21 cellular contexts compared by ENCODE assay signal in the genomic region with DNA sequence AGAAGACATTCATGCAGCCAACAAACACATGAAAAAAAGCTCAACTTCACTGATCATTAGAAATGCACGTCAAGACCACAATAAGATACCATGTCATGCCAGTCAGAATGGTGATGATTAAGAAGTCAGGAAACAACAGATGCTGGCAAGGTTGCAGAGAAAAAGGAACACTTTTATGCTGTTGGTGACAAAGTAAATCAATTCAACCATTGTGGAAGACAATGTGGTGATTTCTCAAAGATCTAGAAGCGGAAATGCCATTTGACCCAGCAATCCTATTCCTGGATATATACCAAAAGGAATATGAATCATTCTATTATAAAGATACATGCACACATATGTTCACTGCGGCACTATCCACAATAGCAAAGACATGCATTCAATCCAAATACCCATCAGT.
DNase-seq lines count a peak whose midpoint lies in the region; ATAC-seq and TF ChIP-seq lines count a peak whose summit lies in the region.
"Had no signal": no experiment of that assay in that cellular context is flagged by ENCODE, and none has a peak within 500 bp of the region (broad histone marks: within the 10 kb centered on the region; RNA-seq: fewer than 3 reads in every experiment).

No MANE protein-coding gene starts in this region.

- H3K27ac ChIP-seq in mammary epithelial cell (ENCODE audit: insufficient read depth, low read depth, low read length) (no peak overlapping the region), foreskin keratinocyte (no peak overlapping the region), gastroesophageal sphincter (no peak overlapping the region)
- H3K27ac ChIP-seq: 22Rv1, BLaER1, C4-2B, GM23248 had no signal

- intact Hi-C loops in MCF 10A (cut with micrococcal nuclease) (loop anchor here (10.0 kb wide), 1 partner anchor 608 kb away; no protein-coding TSS in a partner anchor), mammary epithelial cell (cut with micrococcal nuclease) (no loop called here)

- no peak for TF ChIP-seq EP300 in gastroesophageal sphincter (IDR thresholded peaks at IDR 0.05)

- H3K27me3 Mint-ChIP-seq in MCF 10A (ENCODE audit: insufficient read depth, unreplicated experiment) = peaks cover 26% of the 10 kb centered on the region
- H3K27me3 Mint-ChIP-seq: B cell had no signal

- TF ChIP-seq CTCF in MCF 10A (IDR thresholded peaks at IDR 0.05; ENCODE audit: unreplicated experiment) = no peak
- no peak for TF ChIP-seq CTCF in mammary epithelial cell (conservative IDR thresholded peaks at IDR 0.05 in 1 of 2, IDR thresholded peaks at IDR 0.05 in 1 of 2; ENCODE audit: extremely low read depth in 1 of 2, insufficient read depth in 1 of 2, low read depth in 1 of 2, low read length in 2 of 2)
- TF ChIP-seq CTCF in foreskin keratinocyte (conservative IDR thresholded peaks at IDR 0.05) = no peak
- no peak for TF ChIP-seq CTCF in gastroesophageal sphincter (IDR thresholded peaks at IDR 0.05)

- ATAC-seq in foreskin keratinocyte = peak; percentile 43
- no peak for ATAC-seq in gastroesophageal sphincter
- no peak for ATAC-seq in HG03457 (IDR thresholded peaks at IDR 0.05; ENCODE audit: unreplicated experiment)
- ATAC-seq: CD8-positive, alpha-beta T cell; GM12878 had no signal

- no peak overlapping the region for H3K4me2 ChIP-seq in mammary epithelial cell (ENCODE audit: insufficient read depth, low read depth, low read length)
- H3K4me2 ChIP-seq: BLaER1 had no signal

- no peak for TF ChIP-seq POLR2A in gastroesophageal sphincter (IDR thresholded peaks at IDR 0.05)

- no peak overlapping the region for H2AFZ ChIP-seq in mammary epithelial cell (ENCODE audit: low read depth, low read length)
- H2AFZ ChIP-seq: GM23248 had no signal

- no peaks in the 10 kb centered on the region for H3K9me3 Mint-ChIP-seq in MCF 10A (ENCODE audit: unreplicated experiment)

- no peak overlapping the region for H3K4me3 ChIP-seq in mammary epithelial cell (replicated peaks in 1 of 3; ENCODE audit: insufficient read depth in 1 of 3, low read depth in 2 of 3, low read length in 3 of 3)
- no peak overlapping the region for H3K4me3 ChIP-seq in gastroesophageal sphincter
- H3K4me3 ChIP-seq: BLaER1, GM12878, GM23248 had no signal

- H3K4me1 Mint-ChIP-seq in MCF 10A (ENCODE audit: insufficient read depth, unreplicated experiment) = no peaks in the 10 kb centered on the region
- H3K4me1 Mint-ChIP-seq: B cell; CD4-positive, CD25-positive, alpha-beta regulatory T cell had no signal

- dilution Hi-C loops in mammary epithelial cell (cut with HindIII; ENCODE audit: low sequenced_read_pairs) = no loop called here

- H3K27me3 ChIP-seq in mammary epithelial cell (ENCODE audit: insufficient read depth, low read length) = peaks cover 2% of the 10 kb centered on the region
- no peaks in the 10 kb centered on the region for H3K27me3 ChIP-seq in foreskin keratinocyte
- H3K27me3 ChIP-seq in gastroesophageal sphincter = peaks cover 9% of the 10 kb centered on the region
- H3K27me3 ChIP-seq: BLaER1 had no signal

- H4K20me1 ChIP-seq in mammary epithelial cell (ENCODE audit: insufficient read depth, low read length) = no peaks in the 10 kb centered on the region
- H4K20me1 ChIP-seq: BLaER1 had no signal

- WGBS in mammary epithelial cell (ENCODE audit: low coverage, missing lambda C conversion rate) = 90% methylated on average over 3 of the region's 3 CpGs
- WGBS in gastroesophageal sphincter (ENCODE audit: low coverage in 1 of 2), 2 donors = 86 to 91% methylated on average over 3 of the region's 3 CpGs

- in situ Hi-C loops in mammary epithelial cell (cut with MboI; ENCODE audit: low sequenced_read_pairs in 2 of 2) = no loop called here

- POLR2A ChIA-PET in MCF 10A (lab: Yijun Ruan, JAX) = no interaction called here

- H3K4me1 ChIP-seq in mammary epithelial cell (ENCODE audit: insufficient read depth, low read length) (no peaks in the 10 kb centered on the region), foreskin keratinocyte (no peaks in the 10 kb centered on the region), gastroesophageal sphincter (no peaks in the 10 kb centered on the region)
- H3K4me1 ChIP-seq: BLaER1, Caco-2 had no signal

- no peak overlapping the region for H3K27ac Mint-ChIP-seq in MCF 10A (ENCODE audit: low read depth, unreplicated experiment)
- H3K27ac Mint-ChIP-seq: B cell; CD8-positive, alpha-beta T cell had no signal

- H3K9ac ChIP-seq in mammary epithelial cell (ENCODE audit: insufficient read depth, low read length) = no peak overlapping the region
- H3K9ac ChIP-seq: BLaER1, GM23248 had no signal

- H3K4me3 Mint-ChIP-seq in MCF 10A (ENCODE audit: unreplicated experiment) = no peak overlapping the region
- H3K4me3 Mint-ChIP-seq: B cell; CD4-positive, CD25-positive, alpha-beta regulatory T cell; CD8-positive, alpha-beta T cell had no signal

- H3K36me3 ChIP-seq in mammary epithelial cell (ENCODE audit: insufficient read depth, low read length) (no peaks in the 10 kb centered on the region), gastroesophageal sphincter (no peaks in the 10 kb centered on the region)
- H3K36me3 ChIP-seq: BLaER1 had no signal

- BruUV-seq in MCF 10A (replicated peaks; lab: Mats Ljungman, UMichigan) = no TSS peak
- no TSS peak for BruUV-seq in mammary epithelial cell (replicated peaks; lab: Mats Ljungman, UMichigan)

- H3K79me2 ChIP-seq in mammary epithelial cell (ENCODE audit: insufficient read depth, low read length) = no peaks in the 10 kb centered on the region

- H3K9me3 ChIP-seq in mammary epithelial cell (replicated peaks; ENCODE audit: insufficient read depth, low read length) (no peaks in the 10 kb centered on the region), gastroesophageal sphincter (no peaks in the 10 kb centered on the region)
- H3K9me3 ChIP-seq: BLaER1, Caco-2 had no signal

- CTCF ChIA-PET in MCF 10A (lab: Yijun Ruan, JAX) (no interaction called here), mammary epithelial cell (lab: Charles Lee; ENCODE audit: low non-redundant PET) (no interaction called here)

- H3K36me3 Mint-ChIP-seq in MCF 10A (ENCODE audit: insufficient read depth, unreplicated experiment) = no peaks in the 10 kb centered on the region
- H3K36me3 Mint-ChIP-seq: CD4-positive, CD25-positive, alpha-beta regulatory T cell; CD8-positive, alpha-beta T cell had no signal

- DNase-seq in MCF 10A (ENCODE audit: unreplicated experiment) (peak; percentile 29), mammary epithelial cell (no peak), RPMI7951 (ENCODE audit: low read depth) (peak; percentile 49), foreskin keratinocyte (no peak), inferior parietal cortex (ENCODE audit: extremely low spot score) (no peak)
- DNase-seq: Caco-2; CD4-positive, CD25-positive, alpha-beta regulatory T cell; CD8-positive, alpha-beta T cell; DMS153; DND-41; GDM1; GM23248; H7; HCEC 1CT had no signal

Comparison
In these comparisons a context has a peak if more than half of its experiments do, and no peak if none do; other contexts are left out.
1. DNase-seq: peak in MCF 10A (single experiment) and RPMI7951 (single experiment); none in mammary epithelial cell (single experiment), foreskin keratinocyte (0 of 2) and inferior parietal cortex (single experiment).